In the genomic region with DNA sequence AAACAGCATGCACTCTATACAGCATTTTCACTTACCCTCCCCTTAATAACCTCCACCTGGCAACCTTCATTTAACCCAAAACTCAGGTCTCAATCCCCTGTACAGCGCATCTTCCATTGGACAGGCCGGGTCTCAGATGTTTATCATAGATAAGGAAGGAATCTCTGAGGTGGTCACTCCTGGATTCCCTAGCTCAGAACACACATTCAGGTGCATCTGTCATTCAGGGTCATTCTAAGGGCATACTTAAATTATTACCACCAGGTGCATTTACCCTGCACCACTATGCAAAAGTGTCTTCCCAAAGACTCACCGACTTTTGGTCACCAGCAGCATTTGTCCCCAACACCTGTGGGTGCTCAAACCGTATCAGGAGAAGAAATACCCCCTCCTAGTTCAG, we compare ENCODE assay signal across 31 cellular contexts.
"Had no signal": no experiment of that assay in that cellular context is flagged by ENCODE, and none has a peak within 500 bp of the region (broad histone marks: within the 10 kb centered on the region; RNA-seq: fewer than 3 reads in every experiment).

No MANE protein-coding gene starts in this region.

- H3K27me3 ChIP-seq: brain microvascular endothelial cell, dorsolateral prefrontal cortex had no signal

- H3K36me3 ChIP-seq: brain microvascular endothelial cell had no signal

- H3K27ac ChIP-seq: brain microvascular endothelial cell, coronary artery, dorsolateral prefrontal cortex had no signal

- H3K36me3 Mint-ChIP-seq: activated naive CD8-positive, alpha-beta T cell had no signal

- H3K27ac Mint-ChIP-seq: activated CD4-positive, alpha-beta memory T cell treated with anti-CD3 and anti-CD28 coated beads for 36 hours; activated CD4-positive, alpha-beta T cell treated with anti-CD3 and anti-CD28 coated beads for 36 hours; activated CD4-positive, alpha-beta T cell treated with anti-CD3 and anti-CD28 coated beads, Interleukin-2, amount 10 ng/mL, durations not matched to agents 24 days and 14 days; activated CD8-positive, alpha-beta memory T cell treated with anti-CD3 and anti-CD28 coated beads, Interleukin-2, amount 10 ng/mL, durations not matched to agents 7 days and 5 days; activated CD8-positive, alpha-beta T cell treated with anti-CD3 and anti-CD28 coated beads, Interleukin-2, amount 10 ng/mL, durations not matched to agents 7 days and 5 days; activated naive CD8-positive, alpha-beta T cell; activated T-cell treated with anti-CD3 and anti-CD28 coated beads, Interleukin-2, amount 50 U/mL, for 24 hours; activated T-helper 17 cell treated with anti-CD3 and anti-CD28 coated beads, Interleukin-2, amount 50 U/mL, for 72 hours; dendritic cell treated with granulocyte-macrophage colony-stimulating factor and Interleukin-4, amounts not matched to agents 40 ng/mL and 50 ng/mL, for 4 days; endodermal cell had no signal

- H3K27me3 Mint-ChIP-seq: activated CD4-positive, alpha-beta memory T cell treated with anti-CD3 and anti-CD28 coated beads for 36 hours; activated naive CD8-positive, alpha-beta T cell; activated T-helper 17 cell treated with anti-CD3 and anti-CD28 coated beads, Interleukin-2, amount 50 U/mL, for 72 hours; dendritic cell treated with granulocyte-macrophage colony-stimulating factor and Interleukin-4, amounts not matched to agents 40 ng/mL and 50 ng/mL, for 4 days had no signal

- H3K9me3 Mint-ChIP-seq: activated CD4-positive, alpha-beta T cell treated with anti-CD3 and anti-CD28 coated beads, Interleukin-2, amount 10 ng/mL, durations not matched to agents 24 days and 14 days had no signal

- H3K4me3 ChIP-seq: coronary artery, dorsolateral prefrontal cortex had no signal

- FAIRE-seq: astrocyte, bronchial epithelial cell, frontal cortex had no signal

- DNase-seq: activated CD4-positive, alpha-beta memory T cell treated with anti-CD3 and anti-CD28 coated beads for 36 hours; activated CD4-positive, alpha-beta T cell treated with anti-CD3 and anti-CD28 coated beads for 36 hours; activated CD4-positive, alpha-beta T cell treated with anti-CD3 and anti-CD28 coated beads, Interleukin-2, amount 10 ng/mL, durations not matched to agents 24 days and 14 days; activated CD4-positive, CD25-positive, alpha-beta regulatory T cell; activated CD4-positive, CD25-positive, alpha-beta regulatory T cell treated with anti-CD3 and anti-CD28 coated beads, Interleukin-2, amount 50 U/mL, for 72 hours; activated CD8-positive, alpha-beta memory T cell treated with anti-CD3 and anti-CD28 coated beads, Interleukin-2, amount 10 ng/mL, durations not matched to agents 7 days and 5 days; activated CD8-positive, alpha-beta memory T cell treated with anti-CD3 and anti-CD28 coated beads, Interleukin-2, amount 50 U/mL, for 4 hours; activated CD8-positive, alpha-beta T cell treated with anti-CD3 and anti-CD28 coated beads, Interleukin-2, amount 10 ng/mL, durations not matched to agents 7 days and 5 days; activated effector memory CD4-positive, alpha-beta T cell treated with Interleukin-2 at 50 U/mL for 16 hours; activated gamma-delta T cell treated with Interleukin-2 at 50 U/mL for 16 hours; activated naive CD4-positive, alpha-beta T cell treated with anti-CD3 and anti-CD28 coated beads, Interleukin-2, amount 50 U/mL, for 16 hours; activated naive CD4-positive, alpha-beta T cell treated with Interleukin-2 at 50 U/mL for 16 hours; activated T-cell treated with anti-CD3 and anti-CD28 coated beads, Interleukin-2, amount 50 U/mL, for 24 hours; amniotic stem cell; anterior cingulate cortex; brain microvascular endothelial cell; dorsolateral prefrontal cortex; effector memory CD4-positive, alpha-beta T cell; endodermal cell; foreskin fibroblast; head of caudate nucleus; T-helper 2 cell had no signal

- ATAC-seq: activated CD4-positive, alpha-beta T cell treated with anti-CD3 and anti-CD28 coated beads for 36 hours; activated CD8-positive, alpha-beta memory T cell treated with anti-CD3 and anti-CD28 coated beads, Interleukin-2, amount 10 ng/mL, durations not matched to agents 7 days and 5 days; activated CD8-positive, alpha-beta T cell treated with anti-CD3 and anti-CD28 coated beads, Interleukin-2, amount 10 ng/mL, durations not matched to agents 7 days and 5 days; activated T-helper 17 cell treated with anti-CD3 and anti-CD28 coated beads, Interleukin-2, amount 50 U/mL, for 72 hours; esophagus mucosa had no signal

- H3K4me1 Mint-ChIP-seq: activated CD4-positive, alpha-beta T cell treated with anti-CD3 and anti-CD28 coated beads for 36 hours; activated CD4-positive, alpha-beta T cell treated with anti-CD3 and anti-CD28 coated beads, Interleukin-2, amount 10 ng/mL, durations not matched to agents 24 days and 14 days; activated CD8-positive, alpha-beta memory T cell treated with anti-CD3 and anti-CD28 coated beads, Interleukin-2, amount 10 ng/mL, durations not matched to agents 7 days and 5 days; activated T-helper 17 cell treated with anti-CD3 and anti-CD28 coated beads, Interleukin-2, amount 50 U/mL, for 72 hours; central memory CD8-positive, alpha-beta T cell had no signal

- H3K4me3 Mint-ChIP-seq: activated CD4-positive, alpha-beta memory T cell treated with anti-CD3 and anti-CD28 coated beads for 36 hours; activated CD4-positive, alpha-beta T cell treated with anti-CD3 and anti-CD28 coated beads for 36 hours; activated CD4-positive, alpha-beta T cell treated with anti-CD3 and anti-CD28 coated beads, Interleukin-2, amount 10 ng/mL, durations not matched to agents 24 days and 14 days; activated CD8-positive, alpha-beta memory T cell treated with anti-CD3 and anti-CD28 coated beads, Interleukin-2, amount 10 ng/mL, durations not matched to agents 7 days and 5 days; activated CD8-positive, alpha-beta T cell treated with anti-CD3 and anti-CD28 coated beads, Interleukin-2, amount 10 ng/mL, durations not matched to agents 7 days and 5 days; activated naive CD8-positive, alpha-beta T cell; activated T-cell treated with anti-CD3 and anti-CD28 coated beads, Interleukin-2, amount 50 U/mL, for 24 hours; activated T-helper 17 cell treated with anti-CD3 and anti-CD28 coated beads, Interleukin-2, amount 50 U/mL, for 72 hours; central memory CD8-positive, alpha-beta T cell; dendritic cell treated with granulocyte-macrophage colony-stimulating factor and Interleukin-4, amounts not matched to agents 40 ng/mL and 50 ng/mL, for 4 days; endodermal cell had no signal
